27 cellular contexts compared by ENCODE assay signal in the genomic region with DNA sequence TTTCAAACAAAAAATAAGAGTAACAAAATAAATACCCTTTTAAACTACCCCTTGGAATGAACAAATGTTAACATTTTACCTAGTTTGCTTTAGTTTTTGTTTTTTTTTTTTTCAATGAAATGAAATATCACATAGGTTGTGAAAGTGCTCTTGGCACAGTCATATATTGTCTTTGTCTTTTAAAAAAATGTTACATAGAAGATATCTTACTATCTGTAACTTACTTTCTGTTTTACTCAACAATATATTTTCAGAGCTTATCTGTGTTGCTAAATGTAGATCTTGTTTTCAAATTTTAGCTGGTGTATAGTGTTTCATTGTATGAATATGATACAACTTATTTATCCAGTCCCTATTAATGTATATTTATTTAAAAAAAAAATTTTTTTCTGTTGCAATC. TPM values are rescaled to one million over a fixed set of nuclear protein-coding genes. Genes with fewer than 3 reads are reported as not detected.
DNase-seq lines count a peak whose midpoint lies in the region; ATAC-seq, FAIRE-seq and TF ChIP-seq lines count a peak whose summit lies in the region.
"Had no signal": no experiment of that assay in that cellular context is flagged by ENCODE, and none has a peak within 500 bp of the region (broad histone marks: within the 10 kb centered on the region; RNA-seq: fewer than 3 reads in every experiment).

No MANE protein-coding gene starts in this region.

- intact Hi-C loops in activated CD4-positive, alpha-beta T cell treated with anti-CD3 and anti-CD28 coated beads for 36 hours (cut with DNase I, micrococcal nuclease) = no loop called here
- intact Hi-C loops in K562 (cut with micrococcal nuclease) = no loop called here
- intact Hi-C loops in left ventricle myocardium inferior (cut with micrococcal nuclease) = loop anchor here (10.0 kb wide), 1 partner anchor 281 kb away; a partner anchor contains a TSS
- intact Hi-C loops in right lobe of liver (cut with DNase I) = no loop called here

- peak; percentile 30 for ATAC-seq in activated CD4-positive, alpha-beta T cell treated with anti-CD3 and anti-CD28 coated beads for 36 hours
- ATAC-seq in GM18519 (IDR thresholded peaks at IDR 0.05; ENCODE audit: low FRiP score, unreplicated experiment) (peak; percentile 74), HG02884 (IDR thresholded peaks at IDR 0.05; ENCODE audit: unreplicated experiment) (peak; percentile 72), K562 (peak; percentile 6; the same call in 2 of the 3 replicates), right lobe of liver (no peak)
- ATAC-seq: A549, GM23338, heart right ventricle had no signal

- CTCF ChIA-PET in activated CD4-positive, alpha-beta T cell treated with anti-CD3 and anti-CD28 coated beads for 36 hours (lab: Charles Lee) = no interaction called here
- CTCF ChIA-PET in K562 (lab: Yijun Ruan, JAX; ENCODE audit: low intra/inter-chr PET ratio) = interaction anchor here (0.7 kb wide), 1 partner anchor 17 kb away, joined by 5 read pairs; no protein-coding TSS in a partner anchor

- H3K4me3 ChIP-seq in K562 (no peak overlapping the region), left ventricle myocardium inferior (no peak overlapping the region), right lobe of liver (no peak overlapping the region)
- H3K4me3 ChIP-seq: A549, GM23338, heart right ventricle, Peyer's patch, right atrium auricular region, stomach had no signal

- H3K9me1 ChIP-seq in K562 (ENCODE audit: control insufficient read depth, insufficient read depth, low read length) = no peaks in the 10 kb centered on the region

- H3K27me3 ChIP-seq in K562 (ENCODE audit: control insufficient read depth in 2 of 2, insufficient read depth in 2 of 2, low read length in 2 of 2) (no peaks in the 10 kb centered on the region), left ventricle myocardium inferior (ENCODE audit: low read depth) (no peaks in the 10 kb centered on the region), right lobe of liver (no peaks in the 10 kb centered on the region)
- H3K27me3 ChIP-seq: heart right ventricle, Peyer's patch, right atrium auricular region, stomach had no signal

- no peak for FAIRE-seq in K562 (lab: Jason Lieb, UNC)
- FAIRE-seq: A549, frontal cortex had no signal

- H3K4me1 ChIP-seq in K562 (replicated peaks in 1 of 2; ENCODE audit: control insufficient read depth in 2 of 2, insufficient read depth in 2 of 2, low read length in 2 of 2) = peaks cover 4 to 9% of the 10 kb centered on the region in 2 experiments
- no peaks in the 10 kb centered on the region for H3K4me1 ChIP-seq in left ventricle myocardium inferior
- no peaks in the 10 kb centered on the region for H3K4me1 ChIP-seq in right lobe of liver
- H3K4me1 ChIP-seq: A549, Peyer's patch, right atrium auricular region, stomach had no signal

- no peak overlapping the region for H3K27ac Mint-ChIP-seq in activated CD4-positive, alpha-beta T cell treated with anti-CD3 and anti-CD28 coated beads for 36 hours
- H3K27ac Mint-ChIP-seq: activated naive CD4-positive, alpha-beta T cell treated with anti-CD3 and anti-CD28 coated beads, Interleukin-2, amount 50 U/mL, for 24 hours; GM23338; HFFc6 had no signal

- H3K9ac ChIP-seq in K562 (ENCODE audit: insufficient read depth in 1 of 2, low read depth in 2 of 2, low read length in 2 of 2) = peak overlapping the region in 1 of 2 experiments; percentile 63; a peak in 2 of 4 replicates

- no peak for TF ChIP-seq EP300 in K562 (IDR thresholded peaks at IDR 0.05; ENCODE audit: low read length)

- H3K27ac ChIP-seq in K562 (ENCODE audit: extremely low read depth, low read depth, low read length) (peak overlapping the region; percentile 65; the same call in 2 of the 3 replicates), left ventricle myocardium inferior (replicated peaks) (no peak overlapping the region), right lobe of liver (no peak overlapping the region)
- H3K27ac ChIP-seq: A549, heart right ventricle, Peyer's patch, right atrium auricular region, stomach had no signal

- H2AFZ ChIP-seq in K562 (ENCODE audit: low read depth, low read length) = no peak overlapping the region
- H2AFZ ChIP-seq: GM23338 had no signal

- H3K36me3 ChIP-seq in K562 (ENCODE audit: control insufficient read depth, insufficient read depth, low read length) = peaks cover 49% of the 10 kb centered on the region
- peaks cover 24% of the 10 kb centered on the region for H3K36me3 ChIP-seq in left ventricle myocardium inferior
- H3K36me3 ChIP-seq in right lobe of liver = no peaks in the 10 kb centered on the region
- H3K36me3 ChIP-seq: Peyer's patch, right atrium auricular region had no signal

- no TSS peak for BruUV-seq in K562 (replicated peaks; lab: Mats Ljungman, UMichigan)

- H3K4me3 Mint-ChIP-seq in activated CD4-positive, alpha-beta T cell treated with anti-CD3 and anti-CD28 coated beads for 36 hours = no peak overlapping the region
- H3K4me3 Mint-ChIP-seq: activated naive CD4-positive, alpha-beta T cell treated with anti-CD3 and anti-CD28 coated beads, Interleukin-2, amount 50 U/mL, for 24 hours; GM23338; HFFc6 had no signal

- H3K79me2 ChIP-seq in K562 (ENCODE audit: control insufficient read depth, insufficient read depth, low read length) = peaks cover 86% of the 10 kb centered on the region

- no peak for TF ChIP-seq RAD21 in K562 (CRISPR knock-in tag; conservative IDR thresholded peaks at IDR 0.05 in 1 of 2, IDR thresholded peaks at IDR 0.05 in 1 of 2)

- H3K9me3 ChIP-seq in K562 (replicated peaks; ENCODE audit: control insufficient read depth, insufficient read depth, low read depth, low read length) = no peaks in the 10 kb centered on the region; the same call in 1 of the 2 replicates
- no peaks in the 10 kb centered on the region for H3K9me3 ChIP-seq in left ventricle myocardium inferior (replicated peaks)
- no peaks in the 10 kb centered on the region for H3K9me3 ChIP-seq in right lobe of liver
- H3K9me3 ChIP-seq: A549, heart right ventricle, Peyer's patch, right atrium auricular region, stomach had no signal

- no peaks in the 10 kb centered on the region for H3K9me3 Mint-ChIP-seq in activated CD4-positive, alpha-beta T cell treated with anti-CD3 and anti-CD28 coated beads for 36 hours (ENCODE audit: low read depth)
- H3K9me3 Mint-ChIP-seq: activated naive CD4-positive, alpha-beta T cell treated with anti-CD3 and anti-CD28 coated beads, Interleukin-2, amount 50 U/mL, for 24 hours; GM23338; HFFc6 had no signal

- peaks cover 8% of the 10 kb centered on the region for H3K36me3 Mint-ChIP-seq in activated CD4-positive, alpha-beta T cell treated with anti-CD3 and anti-CD28 coated beads for 36 hours (ENCODE audit: low read depth)

- peaks cover 2% of the 10 kb centered on the region for H3K4me1 Mint-ChIP-seq in activated CD4-positive, alpha-beta T cell treated with anti-CD3 and anti-CD28 coated beads for 36 hours
- H3K4me1 Mint-ChIP-seq: activated naive CD4-positive, alpha-beta T cell treated with anti-CD3 and anti-CD28 coated beads, Interleukin-2, amount 50 U/mL, for 24 hours; GM23338 had no signal

- TF ChIP-seq CTCF in K562 (IDR thresholded peaks at IDR 0.05 in 2 of 3, conservative IDR thresholded peaks at IDR 0.05 in 1 of 3; ENCODE audit: insufficient read depth in 2 of 3, low read depth in 1 of 3, low read length in 3 of 3) (no peak), left ventricle myocardium inferior (IDR thresholded peaks at IDR 0.05; ENCODE audit: borderline replicate concordance) (no peak), right lobe of liver (IDR thresholded peaks at IDR 0.05) (no peak)

- TF ChIP-seq POLR2A in K562 (conservative IDR thresholded peaks at IDR 0.05) (no peak), right lobe of liver (IDR thresholded peaks at IDR 0.05) (no peak)

- no peaks in the 10 kb centered on the region for H4K20me1 ChIP-seq in K562 (replicated peaks; ENCODE audit: control insufficient read depth, insufficient read depth, low read length)

- in situ Hi-C loops in K562 (cut with MboI) = no loop called here

- DNase-seq in activated CD4-positive, alpha-beta T cell treated with anti-CD3 and anti-CD28 coated beads for 36 hours = no peak
- no peak for DNase-seq in activated CD4-positive, alpha-beta T cell treated with anti-CD3 and anti-CD28 coated beads for 1 hour
- DNase-seq in K562 (ENCODE audit: extremely low read depth in 1 of 4, low spot score in 3 of 4) = no peak
- DNase-seq in left ventricle myocardium inferior = no peak
- no peak for DNase-seq in right lobe of liver
- DNase-seq in ecto neural progenitor cell (ENCODE audit: low spot score) = no peak
- DNase-seq: activated CD8-positive, alpha-beta memory T cell treated with anti-CD3 and anti-CD28 coated beads, Interleukin-2, amount 50 U/mL, for 4 hours; amygdala; DMS79 treated with DMSO at 0.1 percent for 48 hours; GF-D8; heart right ventricle; HFFc6; MV-4-11; NCI-H1436; NCI-H345; Peyer's patch; posterior cingulate gyrus; SHP77; stimulated activated CD4-positive, alpha-beta T cell treated with anti-CD3 and anti-CD28 coated beads, Interleukin-2, amount 100 ng/mL, for 24 hours; stomach had no signal

- no peaks in the 10 kb centered on the region for H3K27me3 Mint-ChIP-seq in activated CD4-positive, alpha-beta T cell treated with anti-CD3 and anti-CD28 coated beads for 36 hours
- H3K27me3 Mint-ChIP-seq: activated naive CD4-positive, alpha-beta T cell treated with anti-CD3 and anti-CD28 coated beads, Interleukin-2, amount 50 U/mL, for 24 hours had no signal

- POLR2A ChIA-PET in activated CD4-positive, alpha-beta T cell treated with anti-CD3 and anti-CD28 coated beads for 36 hours (lab: Charles Lee) = interaction anchor here (1.0 kb wide), 1 partner anchor 280 kb away, joined by 4 read pairs; no protein-coding TSS in a partner anchor
- POLR2A ChIA-PET in K562 (lab: Yijun Ruan, JAX) = no interaction called here

- H3K4me2 ChIP-seq in K562 (ENCODE audit: insufficient read depth, low read length) = no peak overlapping the region
- H3K4me2 ChIP-seq: A549, GM23338 had no signal

RNA-seq across cellular contexts. Expression of a gene that starts 8.6 kb away (rescaled TPM):
- total RNA-seq in activated CD4-positive, alpha-beta T cell treated with anti-CD3 and anti-CD28 coated beads for 36 hours = 10 to 100 TPM; 23.8 to 36.9 TPM
- total RNA-seq in K562 (2011; cell fraction: chromatin; rRNA removed; ENCODE audit: low replicate concordance) = 19.9 and 82.4 TPM in 2 replicates
- 9.7 and 18.8 TPM in 2 replicates for total RNA-seq in K562 (2011; cell fraction: nucleolus; rRNA removed)
- 27.3 and 41.5 TPM in 2 replicates for total RNA-seq in K562 (2011; cell fraction: nucleoplasm; rRNA removed)
- total RNA-seq in K562 (2014; rRNA removed) = 51.0 and 58.0 TPM in 2 replicates
- 80.0 and 85.7 TPM in 2 replicates for total RNA-seq in K562 (2014; rRNA removed; fragmentation: Illumina TruSeq; extraction: Trizol)
- total RNA-seq in K562 (2015; rRNA removed; fragmentation: Illumina TruSeq; extraction: Trizol) = 70.6 and 79.7 TPM in 2 replicates
- total RNA-seq in K562 (2021) = 41.8 and 42.4 TPM in 2 replicates
- 49.9 and 60.7 TPM in 2 replicates for polyA plus RNA-seq in K562 (2011; rRNA removed)
- polyA plus RNA-seq in K562 (2011; cell fraction: cytosol; rRNA removed) = 23.2 and 23.8 TPM in 2 replicates
- polyA plus RNA-seq in K562 (2011; cell fraction: nucleus; rRNA removed) = 24.9 and 33.2 TPM in 2 replicates
- polyA plus RNA-seq in K562 (2012) = 29.7 and 29.9 TPM in 2 replicates
- polyA plus RNA-seq in K562 (2014; fragmentation: Illumina TruSeq; extraction: Trizol) = 52.1 and 61.8 TPM in 2 replicates
- 10 to 100 TPM; 70.0 to 88.6 TPM for polyA plus RNA-seq in K562 (2014; fragmentation: Nextera tagmentation; extraction: Ambion mirVana)
- 39.4 and 49.7 TPM in 2 replicates for polyA plus RNA-seq in K562 (2014; rRNA removed)
- 70.2 and 71.2 TPM in 2 replicates for polyA minus RNA-seq in K562 (2011; rRNA and poly(A)+ RNA removed)
- polyA minus RNA-seq in K562 (2011; cell fraction: cytosol; rRNA and poly(A)+ RNA removed) = 21.7 and 24.7 TPM in 2 replicates
- 22.1 and 47.1 TPM in 2 replicates for polyA minus RNA-seq in K562 (2011; cell fraction: nucleus; rRNA and poly(A)+ RNA removed)
- 6.2 TPM for total RNA-seq in left ventricle myocardium inferior
- total RNA-seq in right lobe of liver = 1 to 10 TPM; 6.3 to 9.5 (median 7.6) TPM

RNA-seq across cellular contexts. Expression of a gene that starts 9.3 kb away (rescaled TPM):
- total RNA-seq in activated CD4-positive, alpha-beta T cell treated with anti-CD3 and anti-CD28 coated beads for 36 hours = 10 to 100 TPM in 1 of 2 experiments, 1 to 10 TPM in 1; 9.7 to 10.0 TPM
- 8.5 and 25.3 TPM in 2 replicates for total RNA-seq in K562 (2011; cell fraction: chromatin; rRNA removed; ENCODE audit: low replicate concordance)
- 4.8 and 6.3 TPM in 2 replicates for total RNA-seq in K562 (2011; cell fraction: nucleolus; rRNA removed)
- total RNA-seq in K562 (2011; cell fraction: nucleoplasm; rRNA removed) = 9.5 and 18.4 TPM in 2 replicates
- 6.4 and 6.8 TPM in 2 replicates for total RNA-seq in K562 (2014; rRNA removed)
- total RNA-seq in K562 (2014; rRNA removed; fragmentation: Illumina TruSeq; extraction: Trizol) = 9.4 and 9.8 TPM in 2 replicates
- total RNA-seq in K562 (2015; rRNA removed; fragmentation: Illumina TruSeq; extraction: Trizol) = 9.7 and 11.2 TPM in 2 replicates
- total RNA-seq in K562 (2021) = 6.6 and 7.4 TPM in 2 replicates
- 13.0 and 13.3 TPM in 2 replicates for polyA plus RNA-seq in K562 (2011; rRNA removed)
- 2.5 and 5.3 TPM in 2 replicates for polyA plus RNA-seq in K562 (2011; cell fraction: cytosol; rRNA removed)
- 5.8 and 10.1 TPM in 2 replicates for polyA plus RNA-seq in K562 (2011; cell fraction: nucleus; rRNA removed)
- polyA plus RNA-seq in K562 (2012) = 7.7 and 8.8 TPM in 2 replicates
- polyA plus RNA-seq in K562 (2014; fragmentation: Illumina TruSeq; extraction: Trizol) = 8.5 and 8.9 TPM in 2 replicates
- 1 to 10 TPM; 3.1 to 3.8 TPM for polyA plus RNA-seq in K562 (2014; fragmentation: Nextera tagmentation; extraction: Ambion mirVana)
- 6.1 and 6.3 TPM in 2 replicates for polyA plus RNA-seq in K562 (2014; rRNA removed)
- 14.6 and 19.8 TPM in 2 replicates for polyA minus RNA-seq in K562 (2011; rRNA and poly(A)+ RNA removed)
- 3.3 and 4.3 TPM in 2 replicates for polyA minus RNA-seq in K562 (2011; cell fraction: cytosol; rRNA and poly(A)+ RNA removed)
- 7.8 and 17.0 TPM in 2 replicates for polyA minus RNA-seq in K562 (2011; cell fraction: nucleus; rRNA and poly(A)+ RNA removed)
- total RNA-seq in left ventricle myocardium inferior = 44.1 TPM
- total RNA-seq in right lobe of liver = 10 to 100 TPM in 5 of 6 experiments, 1 to 10 TPM in 1; 8.7 to 17.1 (median 11.9) TPM

Comparison
In these comparisons a context has a peak if more than half of its experiments do, and no peak if none do; other contexts are left out.
1. ATAC-seq: peak in activated CD4-positive, alpha-beta T cell treated with anti-CD3 and anti-CD28 coated beads for 36 hours (single experiment), GM18519 (single experiment), HG02884 (single experiment) and K562 (single experiment); none in right lobe of liver (0 of 4).